In genomic region chr1:194133152-194133551, GRCh38 we compare ENCODE assay signal across 27 cellular contexts.
"Had no signal": no experiment of that assay in that cellular context is flagged by ENCODE, and none has a peak within 500 bp of the region (broad histone marks: within the 10 kb centered on the region; RNA-seq: fewer than 3 reads in every experiment).

No MANE protein-coding gene starts in this region.

- H3K27ac Mint-ChIP-seq: immature natural killer cell; naive thymus-derived CD8-positive, alpha-beta T cell; nephron; stimulated activated naive B cell treated with anti-CD40 and anti-IgM and Interleukin-4, amounts not matched to agents 10 μg/mL and 1 μg/mL and 100 μg/mL, for 72 hours had no signal

- H3K27ac ChIP-seq: left lung, lower lobe of right lung, pancreas, prostate gland, skin epidermis, suprapubic skin, thoracic aorta, tibial artery, upper lobe of right lung had no signal

- H3K36me3 Mint-ChIP-seq: naive thymus-derived CD8-positive, alpha-beta T cell; stimulated activated naive B cell treated with anti-CD40 and anti-IgM and Interleukin-4, amounts not matched to agents 10 μg/mL and 1 μg/mL and 100 μg/mL, for 72 hours had no signal

- H3K4me3 ChIP-seq: left lung, lower lobe of right lung, pancreas, prostate gland, skin epidermis, suprapubic skin, thoracic aorta, tibial artery, upper lobe of right lung had no signal

- H3K27me3 ChIP-seq: left lung, suprapubic skin, tibial artery, upper lobe of right lung had no signal

- H3K9me3 Mint-ChIP-seq: nephron, neural crest cell had no signal

- H3K4me1 ChIP-seq: left lung, lower lobe of right lung, pancreas, prostate gland, suprapubic skin, tibial artery, upper lobe of right lung had no signal

- H3K4me1 Mint-ChIP-seq: nephron, neural crest cell had no signal

- H3K4me3 Mint-ChIP-seq: immature natural killer cell; naive thymus-derived CD8-positive, alpha-beta T cell; nephron; neural crest cell; stimulated activated naive B cell treated with anti-CD40 and anti-IgM and Interleukin-4, amounts not matched to agents 10 μg/mL and 1 μg/mL and 100 μg/mL, for 72 hours had no signal

- H3K27me3 Mint-ChIP-seq: naive thymus-derived CD8-positive, alpha-beta T cell; stimulated activated naive B cell treated with anti-CD40 and anti-IgM and Interleukin-4, amounts not matched to agents 10 μg/mL and 1 μg/mL and 100 μg/mL, for 72 hours had no signal

- H3K36me3 ChIP-seq: left lung, lower lobe of right lung, pancreas, prostate gland, suprapubic skin, thoracic aorta, tibial artery, upper lobe of right lung had no signal

- DNase-seq: hypothalamus; immature natural killer cell; kidney; left colon; left lung; lower lobe of right lung; mammary epithelial cell; mesenchymal stem cell; naive thymus-derived CD8-positive, alpha-beta T cell; nucleus accumbens; pancreas; right cardiac atrium; stimulated activated CD4-positive, alpha-beta T cell treated with anti-CD3 and anti-CD28 coated beads, Interleukin-12 subunit alpha, Interleukin-12 subunit beta, amount 100 ng/mL, for 4 hours; stimulated activated CD4-positive, alpha-beta T cell treated with anti-CD3 and anti-CD28 coated beads, Interleukin-15, amount 100 ng/mL, for 24 hours; stimulated activated CD4-positive, alpha-beta T cell treated with anti-CD3 and anti-CD28 coated beads, Interleukin-2, amount 100 ng/mL, for 24 hours; stimulated activated CD4-positive, alpha-beta T cell treated with anti-CD3 and anti-CD28 coated beads, Interleukin-4, amount 100 ng/mL, for 1 hour; stimulated activated naive B cell treated with anti-CD40 and anti-IgM and Interleukin-4, amounts not matched to agents 10 μg/mL and 1 μg/mL and 100 μg/mL, for 72 hours; stimulated activated naive CD8-positive, alpha-beta T cell treated with anti-CD3 and anti-CD28 coated beads, Interleukin-15, Interleukin-2, amounts not matched to agents 100 U/mL and 50 U/mL, for 24 hours; tibial artery; trophoblast cell; upper lobe of right lung had no signal

- H3K9me3 ChIP-seq: left lung, lower lobe of right lung, pancreas, prostate gland, suprapubic skin, thoracic aorta, tibial artery, upper lobe of right lung had no signal
